9 cellular contexts compared by ENCODE assay signal in genomic region chr21:36698160-36699025, GRCh38. TPM values are rescaled to one million over a fixed set of nuclear protein-coding genes. Genes with fewer than 3 reads are reported as not detected.
DNase-seq lines count a peak whose midpoint lies in the region; ATAC-seq and TF ChIP-seq lines count a peak whose summit lies in the region.
"Had no signal": no experiment of that assay in that cellular context is flagged by ENCODE, and none has a peak within 500 bp of the region (broad histone marks: within the 10 kb centered on the region; RNA-seq: fewer than 3 reads in every experiment).

No MANE protein-coding gene starts in this region.

- POLR2A ChIA-PET in naive thymus-derived CD4-positive, alpha-beta T cell (lab: Charles Lee): no interaction called here

- H3K27me3 ChIP-seq in HUES64 (ENCODE audit: insufficient read depth, low read length) (peaks cover 100% of the 10 kb centered on the region), dorsolateral prefrontal cortex (peaks cover 44 to 100% (median 100%) of the 10 kb centered on the region in 45 donors)
- H3K27me3 ChIP-seq in naive thymus-derived CD4-positive, alpha-beta T cell (ENCODE audit: control insufficient read depth in 2 of 2, insufficient read depth in 2 of 2, low read length in 2 of 2): peaks cover 0 to 63% of the 10 kb centered on the region in 2 donors

- no peak overlapping the region for H3K27ac Mint-ChIP-seq in naive thymus-derived CD4-positive, alpha-beta T cell
- H3K27ac Mint-ChIP-seq: activated CD8-positive, alpha-beta T cell treated with anti-CD3 and anti-CD28 coated beads for 36 hours had no signal

- TF ChIP-seq CTCF in AG10803 (conservative IDR thresholded peaks at IDR 0.05; ENCODE audit: low read length) (no peak), dorsolateral prefrontal cortex (IDR thresholded peaks at IDR 0.05 in 54 of 56, conservative IDR thresholded peaks at IDR 0.05 in 2 of 56; ENCODE audit: low read depth in 1 of 56, partially characterized antibody in 56 of 56) (no peak)

- H3K9ac ChIP-seq in HUES64 (ENCODE audit: low read depth, low read length): no peak overlapping the region

- 1% methylated on average over 75 of the region's 80 CpGs for WGBS in HUES64

- peaks cover 0 to 7% (median 0%) of the 10 kb centered on the region in 11 donors for H3K9me3 Mint-ChIP-seq in naive thymus-derived CD4-positive, alpha-beta T cell
- H3K9me3 Mint-ChIP-seq: activated CD8-positive, alpha-beta T cell treated with anti-CD3 and anti-CD28 coated beads for 36 hours had no signal

- intact Hi-C loops in dorsolateral prefrontal cortex (cut with DNase I): no loop called here
- intact Hi-C loops in naive thymus-derived CD4-positive, alpha-beta T cell (cut with micrococcal nuclease): no loop called here

- peaks cover 62 to 81% (median 71%) of the 10 kb centered on the region in 5 donors for H3K27me3 Mint-ChIP-seq in naive thymus-derived CD4-positive, alpha-beta T cell

- peak overlapping the region in 6 of 10 donors; percentile 23 to 81 (median 36) for H3K4me3 Mint-ChIP-seq in naive thymus-derived CD4-positive, alpha-beta T cell
- H3K4me3 Mint-ChIP-seq: activated CD8-positive, alpha-beta T cell treated with anti-CD3 and anti-CD28 coated beads for 36 hours had no signal

- peaks cover 0 to 10% (median 0%) of the 10 kb centered on the region in 5 donors for H3K36me3 Mint-ChIP-seq in naive thymus-derived CD4-positive, alpha-beta T cell

- CTCF ChIA-PET in naive thymus-derived CD4-positive, alpha-beta T cell (lab: Charles Lee): no interaction called here

- H3K4me3 ChIP-seq in AG10803 (ENCODE audit: low read length): peak overlapping the region; percentile 63
- peak overlapping the region; percentile 43 for H3K4me3 ChIP-seq in HUES64 (ENCODE audit: low read length)
- H3K4me3 ChIP-seq in dorsolateral prefrontal cortex: peak overlapping the region; percentile 12 to 66 (median 48)
- H3K4me3 ChIP-seq in naive thymus-derived CD4-positive, alpha-beta T cell (ENCODE audit: low read length): no peak overlapping the region

- no peak for ATAC-seq in naive thymus-derived CD4-positive, alpha-beta T cell
- no peak for ATAC-seq in GM18868 (IDR thresholded peaks at IDR 0.05; ENCODE audit: unreplicated experiment)
- ATAC-seq: activated CD8-positive, alpha-beta T cell treated with anti-CD3 and anti-CD28 coated beads for 36 hours had no signal

- H3K27ac ChIP-seq in HUES64 (ENCODE audit: low read depth, low read length) (no peak overlapping the region), dorsolateral prefrontal cortex (no peak overlapping the region)
- H3K27ac ChIP-seq in naive thymus-derived CD4-positive, alpha-beta T cell (ENCODE audit: low read depth, low read length): no peak overlapping the region

- no peaks in the 10 kb centered on the region for H3K36me3 ChIP-seq in HUES64 (ENCODE audit: insufficient read depth, low read length)
- no peaks in the 10 kb centered on the region for H3K36me3 ChIP-seq in naive thymus-derived CD4-positive, alpha-beta T cell (ENCODE audit: control insufficient read depth in 2 of 3, insufficient read depth in 3 of 3, low read length in 3 of 3)

- DNase-seq in AG10803 (ENCODE audit: low read depth) (peak; percentile 38), dorsolateral prefrontal cortex (no peak), amniotic stem cell (lab: John Stamatoyannopoulos, UW) (no peak), activated gamma-delta T cell treated with Interleukin-2 at 50 U/mL for 16 hours (no peak), GM19238 (ENCODE audit: insufficient read length, low spot score) (no peak)
- DNase-seq in naive thymus-derived CD4-positive, alpha-beta T cell: peak in 1 of 9 donors; percentile 22
- DNase-seq: activated CD8-positive, alpha-beta T cell treated with anti-CD3 and anti-CD28 coated beads for 36 hours had no signal

- H3K4me1 Mint-ChIP-seq in naive thymus-derived CD4-positive, alpha-beta T cell: peaks cover 12 to 40% (median 31%) of the 10 kb centered on the region in 7 donors

- H3K4me1 ChIP-seq in HUES64 (ENCODE audit: insufficient read depth, low read length): peaks cover 27% of the 10 kb centered on the region
- peaks cover 0 to 7% of the 10 kb centered on the region in 2 donors for H3K4me1 ChIP-seq in naive thymus-derived CD4-positive, alpha-beta T cell (ENCODE audit: control insufficient read depth in 2 of 2, insufficient read depth in 2 of 2, low read length in 2 of 2)

- H3K9me3 ChIP-seq in HUES64 (ENCODE audit: insufficient read depth, low read depth, low read length): no peaks in the 10 kb centered on the region
- H3K9me3 ChIP-seq in naive thymus-derived CD4-positive, alpha-beta T cell (ENCODE audit: control insufficient read depth in 2 of 3, low read length in 3 of 3): no peaks in the 10 kb centered on the region

RNA-seq across cellular contexts. Expression of gene SIM2, which starts 0.5 kb away (rescaled TPM):
- polyA plus RNA-seq in HUES64 (2013, experiment 1 of 2): 0.10 TPM
- not detected for polyA plus RNA-seq in HUES64 (2013, experiment 2 of 2)
- 1 to 10 TPM in 66 of 120 experiments, under 1 TPM in 53, not detected in 1; 0.14 to 5.7 (median 1.1) TPM for total RNA-seq in dorsolateral prefrontal cortex
- under 1 TPM in 1 of 5 experiments, not detected in 4; 0.12 TPM for total RNA-seq in naive thymus-derived CD4-positive, alpha-beta T cell
- polyA plus RNA-seq in naive thymus-derived CD4-positive, alpha-beta T cell: not detected
- total RNA-seq: activated CD8-positive, alpha-beta T cell treated with anti-CD3 and anti-CD28 coated beads for 36 hours had no signal
